23 cellular contexts compared by ENCODE assay signal in genomic region chr2:53303012-53303578, GRCh38.
"Had no signal": no experiment of that assay in that cellular context is flagged by ENCODE, and none has a peak within 500 bp of the region (broad histone marks: within the 10 kb centered on the region; RNA-seq: fewer than 3 reads in every experiment).

No MANE protein-coding gene starts in this region.

- H3K9me3 ChIP-seq: colonic mucosa, esophagus muscularis mucosa, esophagus squamous epithelium, gastrocnemius medialis, gastroesophageal sphincter, heart left ventricle, heart right ventricle had no signal

- H3K4me3 ChIP-seq: colonic mucosa, coronary artery, dorsolateral prefrontal cortex, esophagus muscularis mucosa, esophagus squamous epithelium, gastrocnemius medialis, gastroesophageal sphincter, heart left ventricle, heart right ventricle had no signal

- H3K27me3 Mint-ChIP-seq: dendritic cell treated with granulocyte-macrophage colony-stimulating factor and Interleukin-4, amounts not matched to agents 40 ng/mL and 50 ng/mL, for 4 days; effector memory CD8-positive, alpha-beta T cell had no signal

- DNase-seq: colonic mucosa; cortex of kidney; dermis blood vessel endothelial cell; dorsolateral prefrontal cortex; effector CD4-positive, alpha-beta T cell; effector CD8-positive, alpha-beta T cell; effector memory CD4-positive, alpha-beta T cell; effector memory CD8-positive, alpha-beta T cell; erythroblast; esophagus squamous epithelium; foreskin fibroblast; foreskin keratinocyte; foreskin melanocyte; gastrocnemius medialis; glutamatergic neuron; heart left ventricle; heart right ventricle had no signal

- H3K9me3 Mint-ChIP-seq: dendritic cell treated with granulocyte-macrophage colony-stimulating factor and Interleukin-4, amounts not matched to agents 40 ng/mL and 50 ng/mL, for 4 days; effector memory CD8-positive, alpha-beta T cell had no signal

- H3K27me3 ChIP-seq: colonic mucosa, esophagus muscularis mucosa, esophagus squamous epithelium, foreskin keratinocyte, gastrocnemius medialis, gastroesophageal sphincter, heart left ventricle, heart right ventricle had no signal

- H3K4me3 Mint-ChIP-seq: dendritic cell treated with granulocyte-macrophage colony-stimulating factor and Interleukin-4, amounts not matched to agents 40 ng/mL and 50 ng/mL, for 4 days; effector memory CD8-positive, alpha-beta T cell had no signal

- H3K36me3 ChIP-seq: colonic mucosa, esophagus muscularis mucosa, esophagus squamous epithelium, gastrocnemius medialis, gastroesophageal sphincter, heart left ventricle, heart right ventricle had no signal

- H3K27ac ChIP-seq: colonic mucosa, coronary artery, dorsolateral prefrontal cortex, epithelial cell of prostate, esophagus muscularis mucosa, esophagus squamous epithelium, foreskin keratinocyte, gastrocnemius medialis, gastroesophageal sphincter, heart left ventricle, heart right ventricle had no signal

- H3K4me1 ChIP-seq: colonic mucosa, esophagus muscularis mucosa, esophagus squamous epithelium, foreskin keratinocyte, gastrocnemius medialis, gastroesophageal sphincter, heart left ventricle, heart right ventricle had no signal

- ATAC-seq: effector memory CD8-positive, alpha-beta T cell; esophagus mucosa; foreskin keratinocyte; gastrocnemius medialis; gastroesophageal sphincter; heart left ventricle; heart right ventricle had no signal

- H3K27ac Mint-ChIP-seq: dendritic cell treated with granulocyte-macrophage colony-stimulating factor and Interleukin-4, amounts not matched to agents 40 ng/mL and 50 ng/mL, for 4 days; effector memory CD8-positive, alpha-beta T cell had no signal
